1 cellular context compared by ENCODE assay signal in the genomic region with DNA sequence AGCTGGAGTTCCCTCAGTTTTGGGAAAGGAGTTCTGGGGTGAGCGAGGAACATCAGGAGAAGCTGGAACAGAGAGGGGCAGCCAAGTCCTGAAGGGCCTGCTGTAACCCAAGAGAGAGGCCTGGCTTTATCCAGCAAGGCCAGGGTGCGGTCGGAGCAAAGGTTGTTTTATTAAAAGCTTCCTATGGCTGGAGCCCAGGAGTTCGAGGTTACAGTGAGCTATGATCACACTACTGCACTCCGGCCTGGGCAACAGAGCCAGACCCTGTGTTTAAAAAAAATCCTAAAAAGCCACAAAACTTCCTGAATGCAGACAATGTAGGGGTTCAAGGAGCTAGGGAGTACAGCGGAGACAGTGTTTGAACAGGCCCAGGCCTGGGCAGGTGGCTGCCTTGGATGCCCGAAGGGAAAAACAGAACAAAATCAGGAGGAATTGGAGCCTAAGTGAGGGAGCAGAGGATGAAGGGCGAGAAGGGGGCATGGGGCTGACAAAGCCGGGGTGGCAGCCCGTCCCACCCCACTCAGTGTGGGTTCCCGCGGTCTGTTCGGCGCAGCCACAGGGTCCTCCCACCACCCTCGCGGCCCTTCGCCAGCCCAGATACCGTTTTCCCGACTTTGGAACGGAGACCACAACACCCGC.
TF ChIP-seq lines count a peak whose summit lies in the region.

No MANE protein-coding gene starts in this region.

TF ChIP-seq in H1, 55 proteins besides CTCF, POLR2A, EP300 and RAD21:
- no peak for TF ChIP-seq HDAC2 (IDR thresholded peaks at IDR 0.05; ENCODE audit: borderline replicate concordance in 1 of 2, low read depth in 2 of 2, low read length in 2 of 2)
- no peak for TF ChIP-seq CTBP2 (IDR thresholded peaks at IDR 0.05; ENCODE audit: borderline replicate concordance, insufficient read depth, insufficient read length, low read length)
- no peak for TF ChIP-seq EZH2 (IDR thresholded peaks at IDR 0.05; ENCODE audit: low read depth, low read length, severe bottlenecking)
- no peak for TF ChIP-seq PHF8 (conservative IDR thresholded peaks at IDR 0.05; ENCODE audit: low read depth, low read length)
- no peak for TF ChIP-seq CREB1 (IDR thresholded peaks at IDR 0.05)
- TF ChIP-seq CEBPB (IDR thresholded peaks at IDR 0.05; ENCODE audit: low read depth, low read length), result no peak
- TF ChIP-seq SRF (IDR thresholded peaks at IDR 0.05; ENCODE audit: low read depth, low read length), result no peak
- TF ChIP-seq BCL11A (IDR thresholded peaks at IDR 0.05; ENCODE audit: low read depth in 2 of 2, low read length in 2 of 2), result no peak
- TF ChIP-seq SIRT6 (IDR thresholded peaks at IDR 0.05; ENCODE audit: low read length), result no peak
- no peak for TF ChIP-seq MAFK (IDR thresholded peaks at IDR 0.05; ENCODE audit: low read depth, low read length)
- TF ChIP-seq TCF12 (IDR thresholded peaks at IDR 0.05; ENCODE audit: low read depth, low read length), result no peak
- no peak for TF ChIP-seq BRCA1 (IDR thresholded peaks at IDR 0.05; ENCODE audit: low read depth, low read length)
- TF ChIP-seq NANOG (IDR thresholded peaks at IDR 0.05; ENCODE audit: insufficient read depth, low read depth, low read length, poor library complexity, severe bottlenecking), result no peak
- no peak for TF ChIP-seq KDM5A (IDR thresholded peaks at IDR 0.05; ENCODE audit: low read length)
- no peak for TF ChIP-seq KDM1A (IDR thresholded peaks at IDR 0.05; ENCODE audit: borderline replicate concordance, low read length)
- TF ChIP-seq KDM4A (IDR thresholded peaks at IDR 0.05; ENCODE audit: low read depth, low read length, severe bottlenecking), result no peak
- no peak for TF ChIP-seq RXRA (IDR thresholded peaks at IDR 0.05; ENCODE audit: insufficient read depth, low read depth, low read length)
- TF ChIP-seq NRF1 (IDR thresholded peaks at IDR 0.05; ENCODE audit: low read depth, low read length), result no peak
